Comparison of ENCODE assay signal across 12 cellular contexts in genomic region chr9:130768265-130768664, GRCh38.
DNase-seq lines count a peak whose midpoint lies in the region; TF ChIP-seq lines count a peak whose summit lies in the region.
"Had no signal": no experiment of that assay in that cellular context is flagged by ENCODE, and none has a peak within 500 bp of the region (broad histone marks: within the 10 kb centered on the region; RNA-seq: fewer than 3 reads in every experiment).

No MANE protein-coding gene starts in this region.

- H3K27me3 Mint-ChIP-seq in HFFc6 (ENCODE audit: insufficient read depth), result peaks cover 4% of the 10 kb centered on the region
- H3K27me3 Mint-ChIP-seq in glutamatergic neuron (ENCODE audit: unreplicated experiment), result no peaks in the 10 kb centered on the region
- no peaks in the 10 kb centered on the region for H3K27me3 Mint-ChIP-seq in activated CD4-positive, alpha-beta T cell treated with anti-CD3 and anti-CD28 coated beads, Interleukin-2, amount 10 ng/mL, durations not matched to agents 7 days and 5 days
- H3K27me3 Mint-ChIP-seq: effector memory CD8-positive, alpha-beta T cell had no signal

- POLR2A ChIA-PET in activated CD4-positive, alpha-beta T cell treated with anti-CD3 and anti-CD28 coated beads, Interleukin-2, amount 10 ng/mL, durations not matched to agents 7 days and 5 days (lab: Charles Lee), result no interaction called here

- no peak overlapping the region for H3K9ac ChIP-seq in trophoblast cell (ENCODE audit: low read length)

- H3K9me3 Mint-ChIP-seq in HFFc6 (no peaks in the 10 kb centered on the region), glutamatergic neuron (ENCODE audit: unreplicated experiment) (peaks cover 3% of the 10 kb centered on the region)
- H3K9me3 Mint-ChIP-seq in activated CD4-positive, alpha-beta T cell treated with anti-CD3 and anti-CD28 coated beads, Interleukin-2, amount 10 ng/mL, durations not matched to agents 7 days and 5 days, result no peaks in the 10 kb centered on the region
- H3K9me3 Mint-ChIP-seq: effector memory CD8-positive, alpha-beta T cell had no signal

- H3K4me1 Mint-ChIP-seq in HFFc6 (ENCODE audit: low read depth) (peaks cover 60% of the 10 kb centered on the region), glutamatergic neuron (ENCODE audit: low read depth, unreplicated experiment) (peaks cover 41% of the 10 kb centered on the region)
- H3K4me1 Mint-ChIP-seq in activated CD4-positive, alpha-beta T cell treated with anti-CD3 and anti-CD28 coated beads, Interleukin-2, amount 10 ng/mL, durations not matched to agents 7 days and 5 days, result peaks cover 24% of the 10 kb centered on the region

- no peaks in the 10 kb centered on the region for H3K9me3 ChIP-seq in trophoblast cell (ENCODE audit: insufficient read depth, low read depth, low read length)

- no peak overlapping the region for H2BK5ac ChIP-seq in trophoblast cell (ENCODE audit: low read depth, low read length, poor library complexity)

- no peaks in the 10 kb centered on the region for H3K27me3 ChIP-seq in trophoblast cell (ENCODE audit: insufficient read depth, low read length)

- H4K8ac ChIP-seq in trophoblast cell (ENCODE audit: low read depth, low read length), result no peak overlapping the region

- peaks cover 4 to 6% of the 10 kb centered on the region in 2 experiments for H3K4me1 ChIP-seq in trophoblast cell (ENCODE audit: control insufficient read depth in 1 of 2, insufficient read depth in 2 of 2, low read length in 2 of 2)

- no peak overlapping the region for H3K14ac ChIP-seq in trophoblast cell (ENCODE audit: low read length)

- no peaks in the 10 kb centered on the region for H3K36me3 Mint-ChIP-seq in HFFc6 (ENCODE audit: low read depth)
- no peaks in the 10 kb centered on the region for H3K36me3 Mint-ChIP-seq in glutamatergic neuron (ENCODE audit: unreplicated experiment)
- H3K36me3 Mint-ChIP-seq in activated CD4-positive, alpha-beta T cell treated with anti-CD3 and anti-CD28 coated beads, Interleukin-2, amount 10 ng/mL, durations not matched to agents 7 days and 5 days (ENCODE audit: low read depth), result no peaks in the 10 kb centered on the region

- no CpG with 5 or more reads among the region's 6 CpGs for WGBS in trophoblast cell (ENCODE audit: extremely low coverage, insufficient coverage, insufficient read length)

- H3K4ac ChIP-seq in trophoblast cell (ENCODE audit: low read depth, low read length), result no peak overlapping the region

- TF ChIP-seq CTCF in HFFc6 (IDR thresholded peaks at IDR 0.05) (no peak), glutamatergic neuron (IDR thresholded peaks at IDR 0.05; ENCODE audit: partially characterized antibody, unreplicated experiment) (no peak)

- H4K91ac ChIP-seq in trophoblast cell (ENCODE audit: low read depth, low read length), result no peak overlapping the region

- H3K23ac ChIP-seq in trophoblast cell (ENCODE audit: low read length), result no peak overlapping the region

- no peaks in the 10 kb centered on the region for H3K36me3 ChIP-seq in trophoblast cell (ENCODE audit: control insufficient read depth in 1 of 2, insufficient read depth in 2 of 2, low read length in 2 of 2)

- peak overlapping the region; percentile 13; the same call in 1 of the 2 replicates for H3K27ac Mint-ChIP-seq in HFFc6
- peak overlapping the region; percentile 56 for H3K27ac Mint-ChIP-seq in glutamatergic neuron (ENCODE audit: unreplicated experiment)
- no peak overlapping the region for H3K27ac Mint-ChIP-seq in activated CD4-positive, alpha-beta T cell treated with anti-CD3 and anti-CD28 coated beads, Interleukin-2, amount 10 ng/mL, durations not matched to agents 7 days and 5 days
- H3K27ac Mint-ChIP-seq: effector memory CD8-positive, alpha-beta T cell had no signal

- H3K79me1 ChIP-seq in trophoblast cell (ENCODE audit: low read length), result no peaks in the 10 kb centered on the region

- no peak for DNase-seq in HFFc6
- no peak for DNase-seq in glutamatergic neuron
- peak in 1 of 2 donors; percentile 5 for DNase-seq in trophoblast cell
- DNase-seq in pons (ENCODE audit: low spot score), result no peak
- no peak for DNase-seq in activated CD4-positive, alpha-beta T cell treated with anti-CD3 and anti-CD28 coated beads, Interleukin-2, amount 10 ng/mL, durations not matched to agents 7 days and 5 days
- DNase-seq in NCI-H524 treated with DMSO at 0.1 percent for 48 hours (lab: John Stamatoyannopoulos, UW), result no peak
- DNase-seq: activated naive CD4-positive, alpha-beta T cell treated with Interleukin-2 at 50 U/mL for 16 hours; effector memory CD8-positive, alpha-beta T cell; NCI-H526 treated with DMSO at 0.1 percent for 48 hours; stimulated activated CD4-positive, alpha-beta T cell treated with anti-CD3 and anti-CD28 coated beads, Interleukin-12 subunit alpha, Interleukin-12 subunit beta, amount 100 ng/mL, for 4 hours had no signal

- H3K4me3 ChIP-seq in trophoblast cell (ENCODE audit: low read depth, low read length), result no peak overlapping the region
- H3K4me3 ChIP-seq: lung had no signal

- H2BK120ac ChIP-seq in trophoblast cell (ENCODE audit: insufficient read depth, low read length, poor library complexity), result no peak overlapping the region

- peak overlapping the region; percentile 14 for H3K18ac ChIP-seq in trophoblast cell (ENCODE audit: low read length)

- CTCF ChIA-PET in activated CD4-positive, alpha-beta T cell treated with anti-CD3 and anti-CD28 coated beads, Interleukin-2, amount 10 ng/mL, durations not matched to agents 7 days and 5 days (lab: Charles Lee), result interaction anchor here (0.6 kb wide), 1 partner anchor 27 kb away, joined by 3 read pairs; no protein-coding TSS in a partner anchor

- H4K12ac ChIP-seq in trophoblast cell (ENCODE audit: low read depth, low read length), result no peak overlapping the region

- H3K79me2 ChIP-seq in trophoblast cell (ENCODE audit: control insufficient read depth, insufficient read depth, low read length, poor library complexity), result peaks cover 2% of the 10 kb centered on the region

- no peak overlapping the region for H2BK12ac ChIP-seq in trophoblast cell (ENCODE audit: low read length)

- no peak overlapping the region for H3K27ac ChIP-seq in trophoblast cell (ENCODE audit: low read depth, low read length)

- no peak overlapping the region for H2AK5ac ChIP-seq in trophoblast cell (ENCODE audit: low read length)

- H3K4me2 ChIP-seq in trophoblast cell (ENCODE audit: low read length), result no peak overlapping the region

- no peak overlapping the region for H2AFZ ChIP-seq in trophoblast cell (ENCODE audit: insufficient read depth, low read length, poor library complexity)

- H3K4me3 Mint-ChIP-seq in HFFc6, result no peak overlapping the region
- H3K4me3 Mint-ChIP-seq in glutamatergic neuron (ENCODE audit: unreplicated experiment), result peak overlapping the region; percentile 21
- no peak overlapping the region for H3K4me3 Mint-ChIP-seq in activated CD4-positive, alpha-beta T cell treated with anti-CD3 and anti-CD28 coated beads, Interleukin-2, amount 10 ng/mL, durations not matched to agents 7 days and 5 days
- H3K4me3 Mint-ChIP-seq: effector memory CD8-positive, alpha-beta T cell had no signal

TF ChIP-seq in PFSK-1, 5 proteins besides CTCF, POLR2A, EP300 and RAD21:
- no peak for TF ChIP-seq POLR2AphosphoS5 (IDR thresholded peaks at IDR 0.05; ENCODE audit: low read depth, low read length)
- peak; percentile 62 for TF ChIP-seq FOXP2 (optimal IDR thresholded peaks at IDR 0.05; ENCODE audit: borderline replicate concordance, extremely low read depth, extremely low read length, insufficient read depth)
